ENCODE assay signal across 28 cellular contexts in the genomic region with DNA sequence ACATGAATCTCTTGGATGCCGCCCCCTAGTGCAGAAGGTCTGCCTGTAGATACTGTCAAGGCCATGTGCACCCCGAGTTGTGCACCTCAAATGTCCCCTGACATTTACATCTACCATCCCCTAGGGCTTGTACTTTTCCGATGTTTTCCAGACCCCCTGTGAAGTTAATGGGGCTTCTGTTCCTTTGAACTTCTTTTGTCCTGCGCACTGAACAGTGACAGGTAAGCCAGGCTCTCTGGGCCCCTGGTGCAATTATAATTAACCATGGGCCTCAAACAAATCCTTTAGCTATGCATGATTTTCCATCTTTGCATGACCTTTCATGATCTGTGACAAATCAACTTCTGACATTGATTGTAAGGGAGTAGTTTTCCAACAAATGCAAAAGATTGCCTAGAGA.
DNase-seq lines count a peak whose midpoint lies in the region; ATAC-seq, FAIRE-seq and TF ChIP-seq lines count a peak whose summit lies in the region.
"Had no signal": no experiment of that assay in that cellular context is flagged by ENCODE, and none has a peak within 500 bp of the region (broad histone marks: within the 10 kb centered on the region; RNA-seq: fewer than 3 reads in every experiment).

No MANE protein-coding gene starts in this region.

- no peak for FAIRE-seq in K562 (lab: Jason Lieb, UNC)
- FAIRE-seq: GM12891, RCC 7860 had no signal

- H3K9me3 ChIP-seq in left ventricle myocardium inferior (replicated peaks) (no peaks in the 10 kb centered on the region), K562 (replicated peaks; ENCODE audit: control insufficient read depth, insufficient read depth, low read depth, low read length) (no peaks in the 10 kb centered on the region)
- H3K9me3 ChIP-seq: MG63, SJSA1 had no signal

- H3K4me3 ChIP-seq in left ventricle myocardium inferior (no peak overlapping the region), K562 (no peak overlapping the region)
- H3K4me3 ChIP-seq: GM23248, MG63, SJSA1 had no signal

- DNase-seq in left ventricle myocardium inferior (no peak), cardiac septum (ENCODE audit: low spot score) (no peak), NCI-H69 (lab: John Stamatoyannopoulos, UW) (peak; percentile 86), K562 (ENCODE audit: extremely low read depth in 1 of 4, low spot score in 3 of 4) (peak in 2 of 4 experiments; percentile 18), inferior parietal cortex (ENCODE audit: extremely low spot score) (no peak), NCI-H1694 treated with DMSO at 0.1 percent for 48 hours (lab: John Stamatoyannopoulos, UW) (no peak), NOMO-1 treated with DMSO at 0.1 percent for 48 hours (lab: John Stamatoyannopoulos, UW; ENCODE audit: unreplicated experiment) (no peak)
- DNase-seq: AML-193; Calu3; CD8-positive, alpha-beta memory T cell; DMS53; EL; GF-D8; GM23248; MG63; NCI-H1092; NCI-H1436; NCI-H2029 treated with DMSO at 0.1 percent for 48 hours; NCI-H226; NCI-H510A treated with DMSO at 0.1 percent for 48 hours; NCI-H774; NK-92 treated with Interleukin-12 subunit alpha and Interleukin-12 subunit beta, amount 100 ng/mL, for 24 hours had no signal

- TF ChIP-seq RAD21 in K562 (CRISPR knock-in tag; conservative IDR thresholded peaks at IDR 0.05 in 1 of 2, IDR thresholded peaks at IDR 0.05 in 1 of 2): no peak

- intact Hi-C loops in left ventricle myocardium inferior (cut with micrococcal nuclease): no loop called here
- intact Hi-C loops in cardiac septum (cut with DNase I): loop anchor here (5.0 kb wide), 1 partner anchor 34 kb away; no protein-coding TSS in a partner anchor
- intact Hi-C loops in K562 (cut with micrococcal nuclease): no loop called here

- H3K79me2 ChIP-seq in K562 (ENCODE audit: control insufficient read depth, insufficient read depth, low read length): no peaks in the 10 kb centered on the region

- H3K36me3 ChIP-seq in left ventricle myocardium inferior (no peaks in the 10 kb centered on the region), K562 (ENCODE audit: control insufficient read depth, insufficient read depth, low read length) (no peaks in the 10 kb centered on the region)
- H3K36me3 ChIP-seq: MG63, SJSA1 had no signal

- POLR2A ChIA-PET in K562 (lab: Yijun Ruan, JAX): no interaction called here

- H2AFZ ChIP-seq in K562 (ENCODE audit: low read depth, low read length): no peak overlapping the region
- H2AFZ ChIP-seq: GM23248 had no signal

- H3K27ac ChIP-seq in left ventricle myocardium inferior (replicated peaks): peak overlapping the region; percentile 89
- H3K27ac ChIP-seq in K562 (ENCODE audit: extremely low read depth, low read depth, low read length): no peak overlapping the region
- H3K27ac ChIP-seq: C4-2B, GM23248, SJSA1 had no signal

- in situ Hi-C loops in K562 (cut with MboI): no loop called here

- 3% methylated on average over 4 of the region's 4 CpGs for WGBS in K562 (ENCODE audit: insufficient coverage, low coverage, missing lambda C conversion rate)

- H3K4me1 ChIP-seq in left ventricle myocardium inferior: peaks cover 95% of the 10 kb centered on the region
- H3K4me1 ChIP-seq in K562 (replicated peaks in 1 of 2; ENCODE audit: control insufficient read depth in 2 of 2, insufficient read depth in 2 of 2, low read length in 2 of 2): no peaks in the 10 kb centered on the region

- no peaks in the 10 kb centered on the region for H3K9me1 ChIP-seq in K562 (ENCODE audit: control insufficient read depth, insufficient read depth, low read length)

- CTCF ChIA-PET in K562 (lab: Yijun Ruan, JAX; ENCODE audit: low intra/inter-chr PET ratio): no interaction called here

- TF ChIP-seq CTCF in left ventricle myocardium inferior (IDR thresholded peaks at IDR 0.05; ENCODE audit: borderline replicate concordance): no peak
- peak; percentile 10 to 35 (median 14); a peak in 1 of 6 replicates for TF ChIP-seq CTCF in K562 (IDR thresholded peaks at IDR 0.05 in 2 of 3, conservative IDR thresholded peaks at IDR 0.05 in 1 of 3; ENCODE audit: insufficient read depth in 2 of 3, low read depth in 1 of 3, low read length in 3 of 3)

- TF ChIP-seq POLR2A in K562 (conservative IDR thresholded peaks at IDR 0.05): no peak

- BruUV-seq in K562 (replicated peaks; lab: Mats Ljungman, UMichigan): no TSS peak

- no peaks in the 10 kb centered on the region for H4K20me1 ChIP-seq in K562 (replicated peaks; ENCODE audit: control insufficient read depth, insufficient read depth, low read length)

- no peak for TF ChIP-seq EP300 in K562 (IDR thresholded peaks at IDR 0.05; ENCODE audit: low read length)

- ATAC-seq in K562 (peak; percentile 32; the same call in 1 of the 3 replicates), HG03342 (IDR thresholded peaks at IDR 0.05; ENCODE audit: unreplicated experiment) (no peak)
- ATAC-seq: HCT116 had no signal

- H3K27me3 ChIP-seq in left ventricle myocardium inferior (ENCODE audit: low read depth) (no peaks in the 10 kb centered on the region), K562 (ENCODE audit: control insufficient read depth in 2 of 2, insufficient read depth in 2 of 2, low read length in 2 of 2) (peaks cover 5 to 16% of the 10 kb centered on the region in 2 experiments; a peak in 4 of 5 replicates)
- H3K27me3 ChIP-seq: MG63, SJSA1 had no signal

- H3K9ac ChIP-seq in K562 (ENCODE audit: insufficient read depth in 1 of 2, low read depth in 2 of 2, low read length in 2 of 2): no peak overlapping the region
- H3K9ac ChIP-seq: GM23248 had no signal

- no peak overlapping the region for H3K4me2 ChIP-seq in K562 (ENCODE audit: insufficient read depth, low read length)

TF ChIP-seq in K562, 482 proteins besides CTCF, POLR2A, EP300 and RAD21 (continues in another document):
- TF ChIP-seq, protein P1, sequence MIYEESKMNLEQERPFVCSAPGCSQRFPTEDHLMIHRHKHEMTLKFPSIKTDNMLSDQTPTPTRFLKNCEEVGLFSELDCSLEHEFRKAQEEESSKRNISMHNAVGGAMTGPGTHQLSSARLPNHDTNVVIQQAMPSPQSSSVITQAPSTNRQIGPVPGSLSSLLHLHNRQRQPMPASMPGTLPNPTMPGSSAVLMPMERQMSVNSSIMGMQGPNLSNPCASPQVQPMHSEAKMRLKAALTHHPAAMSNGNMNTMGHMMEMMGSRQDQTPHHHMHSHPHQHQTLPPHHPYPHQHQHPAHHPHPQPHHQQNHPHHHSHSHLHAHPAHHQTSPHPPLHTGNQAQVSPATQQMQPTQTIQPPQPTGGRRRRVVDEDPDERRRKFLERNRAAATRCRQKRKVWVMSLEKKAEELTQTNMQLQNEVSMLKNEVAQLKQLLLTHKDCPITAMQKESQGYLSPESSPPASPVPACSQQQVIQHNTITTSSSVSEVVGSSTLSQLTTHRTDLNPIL (CRISPR knock-in tag; IDR thresholded peaks at IDR 0.05): no peak
- no peak for TF ChIP-seq CTBP1 (IDR thresholded peaks at IDR 0.05; ENCODE audit: borderline replicate concordance)
- TF ChIP-seq, protein P2, sequence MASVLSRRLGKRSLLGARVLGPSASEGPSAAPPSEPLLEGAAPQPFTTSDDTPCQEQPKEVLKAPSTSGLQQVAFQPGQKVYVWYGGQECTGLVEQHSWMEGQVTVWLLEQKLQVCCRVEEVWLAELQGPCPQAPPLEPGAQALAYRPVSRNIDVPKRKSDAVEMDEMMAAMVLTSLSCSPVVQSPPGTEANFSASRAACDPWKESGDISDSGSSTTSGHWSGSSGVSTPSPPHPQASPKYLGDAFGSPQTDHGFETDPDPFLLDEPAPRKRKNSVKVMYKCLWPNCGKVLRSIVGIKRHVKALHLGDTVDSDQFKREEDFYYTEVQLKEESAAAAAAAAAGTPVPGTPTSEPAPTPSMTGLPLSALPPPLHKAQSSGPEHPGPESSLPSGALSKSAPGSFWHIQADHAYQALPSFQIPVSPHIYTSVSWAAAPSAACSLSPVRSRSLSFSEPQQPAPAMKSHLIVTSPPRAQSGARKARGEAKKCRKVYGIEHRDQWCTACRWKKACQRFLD (CRISPR knock-in tag; IDR thresholded peaks at IDR 0.05): no peak
- TF ChIP-seq ILK (tag; IDR thresholded peaks at IDR 0.05; ENCODE audit: borderline replicate concordance, low read depth): no peak
- no peak for TF ChIP-seq ZNF354B (CRISPR knock-in tag; IDR thresholded peaks at IDR 0.05)
- no peak for TF ChIP-seq BHLHE40 (IDR thresholded peaks at IDR 0.05; ENCODE audit: low read length)
- no peak for TF ChIP-seq ARID3A (IDR thresholded peaks at IDR 0.05; ENCODE audit: borderline replicate concordance, low read depth, low read length)
- TF ChIP-seq, protein P3, sequence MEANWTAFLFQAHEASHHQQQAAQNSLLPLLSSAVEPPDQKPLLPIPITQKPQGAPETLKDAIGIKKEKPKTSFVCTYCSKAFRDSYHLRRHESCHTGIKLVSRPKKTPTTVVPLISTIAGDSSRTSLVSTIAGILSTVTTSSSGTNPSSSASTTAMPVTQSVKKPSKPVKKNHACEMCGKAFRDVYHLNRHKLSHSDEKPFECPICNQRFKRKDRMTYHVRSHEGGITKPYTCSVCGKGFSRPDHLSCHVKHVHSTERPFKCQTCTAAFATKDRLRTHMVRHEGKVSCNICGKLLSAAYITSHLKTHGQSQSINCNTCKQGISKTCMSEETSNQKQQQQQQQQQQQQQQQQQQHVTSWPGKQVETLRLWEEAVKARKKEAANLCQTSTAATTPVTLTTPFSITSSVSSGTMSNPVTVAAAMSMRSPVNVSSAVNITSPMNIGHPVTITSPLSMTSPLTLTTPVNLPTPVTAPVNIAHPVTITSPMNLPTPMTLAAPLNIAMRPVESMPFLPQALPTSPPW (CRISPR knock-in tag; IDR thresholded peaks at IDR 0.05): no peak
- TF ChIP-seq MXI1 (IDR thresholded peaks at IDR 0.05; ENCODE audit: low read depth, low read length): no peak
- TF ChIP-seq SAFB2 (IDR thresholded peaks at IDR 0.05; ENCODE audit: borderline replicate concordance, low read depth, low read length, severe bottlenecking): no peak
- no peak for TF ChIP-seq MYBL2 (IDR thresholded peaks at IDR 0.05; ENCODE audit: low read depth)
- no peak for TF ChIP-seq MYBL2 (CRISPR knock-in tag; IDR thresholded peaks at IDR 0.05; ENCODE audit: borderline replicate concordance)
